Comparison of ENCODE assay signal across 9 cellular contexts in genomic region chr5:62720036-62720441, GRCh38.
DNase-seq lines count a peak whose midpoint lies in the region; ATAC-seq and TF ChIP-seq lines count a peak whose summit lies in the region.
"Had no signal": no experiment of that assay in that cellular context is flagged by ENCODE, and none has a peak within 500 bp of the region (broad histone marks: within the 10 kb centered on the region; RNA-seq: fewer than 3 reads in every experiment).

No MANE protein-coding gene starts in this region.

- intact Hi-C loops in colonic mucosa (cut with DNase I) = no loop called here

- peak; percentile 76 for ATAC-seq in HG02571 (IDR thresholded peaks at IDR 0.05; ENCODE audit: unreplicated experiment)

- peaks cover 3% of the 10 kb centered on the region for H3K27me3 Mint-ChIP-seq in nephron (ENCODE audit: low read depth)

- H3K9me3 ChIP-seq in BLaER1 treated with 17β-estradiol and CSF1 and Interleukin-3, amounts not matched to agents 10 nM and 100 nM (replicated peaks in 1 of 11) = no peaks in the 10 kb centered on the region
- H3K9me3 ChIP-seq in colonic mucosa = no peaks in the 10 kb centered on the region

- DNase-seq in GM13977 (ENCODE audit: low spot score) (peak; percentile 52), LNCaP clone FGC (ENCODE audit: low read depth) (no peak), astrocyte of the hippocampus (ENCODE audit: low read depth, low spot score) (peak; percentile 15), DMS114 treated with DMSO at 0.1 percent for 48 hours (lab: John Stamatoyannopoulos, UW; ENCODE audit: unreplicated experiment) (no peak), colonic mucosa (no peak)

- H4K20me1 ChIP-seq in BLaER1 treated with 17β-estradiol and CSF1 and Interleukin-3, amounts not matched to agents 10 nM and 100 nM = no peaks in the 10 kb centered on the region

- no peaks in the 10 kb centered on the region for H3K27me3 ChIP-seq in BLaER1 treated with 17β-estradiol and CSF1 and Interleukin-3, amounts not matched to agents 10 nM and 100 nM
- H3K27me3 ChIP-seq in colonic mucosa = no peaks in the 10 kb centered on the region

- peak; percentile 49 for TF ChIP-seq CTCF in GM13977 (IDR thresholded peaks at IDR 0.05; ENCODE audit: extremely low read depth, insufficient read depth, missing control alignments)
- TF ChIP-seq CTCF in LNCaP clone FGC (IDR thresholded peaks at IDR 0.05; ENCODE audit: control insufficient read depth, extremely low read depth, insufficient read depth) = peak; percentile 54
- TF ChIP-seq CTCF in nephron (IDR thresholded peaks at IDR 0.05; ENCODE audit: unreplicated experiment in 3 of 3) = peak; percentile 36 to 42 (median 39)
- no peak for TF ChIP-seq CTCF in colonic mucosa (IDR thresholded peaks at IDR 0.05)

- H3K9me3 Mint-ChIP-seq in nephron = no peaks in the 10 kb centered on the region

- peak overlapping the region in 10 of 11 experiments; percentile 7 to 52 (median 48); a peak in 16 of 22 replicates for H3K4me2 ChIP-seq in BLaER1 treated with 17β-estradiol and CSF1 and Interleukin-3, amounts not matched to agents 10 nM and 100 nM

- in situ Hi-C loops in GM13977 (cut with MboI; ENCODE audit: low pct_unique_long_range_greater_than_20kb, low sequenced_read_pairs, unreplicated experiment) = no loop called here

- peaks cover 45% of the 10 kb centered on the region for H3K4me1 Mint-ChIP-seq in nephron
- H3K4me1 Mint-ChIP-seq: immature natural killer cell had no signal

- H3K4me3 ChIP-seq in BLaER1 treated with 17β-estradiol and CSF1 and Interleukin-3, amounts not matched to agents 10 nM and 100 nM = no peak overlapping the region
- H3K4me3 ChIP-seq in LNCaP clone FGC (ENCODE audit: low read depth, low read length) (no peak overlapping the region), colonic mucosa (no peak overlapping the region)

- peaks cover 0 to 40% (median 30%) of the 10 kb centered on the region in 10 experiments; a peak in 14 of 20 replicates for H3K4me1 ChIP-seq in BLaER1 treated with 17β-estradiol and CSF1 and Interleukin-3, amounts not matched to agents 10 nM and 100 nM
- H3K4me1 ChIP-seq in colonic mucosa = no peaks in the 10 kb centered on the region

- H3K27ac Mint-ChIP-seq in nephron = peak overlapping the region; percentile 79 to 88 (median 82)
- H3K27ac Mint-ChIP-seq: immature natural killer cell had no signal

- H3K9ac ChIP-seq in BLaER1 treated with 17β-estradiol and CSF1 and Interleukin-3, amounts not matched to agents 10 nM and 100 nM = no peak overlapping the region
- H3K9ac ChIP-seq in colonic mucosa (ENCODE audit: low read depth in 2 of 2, low read length in 2 of 2) = no peak overlapping the region

- no peaks in the 10 kb centered on the region for H3K36me3 ChIP-seq in BLaER1 treated with 17β-estradiol and CSF1 and Interleukin-3, amounts not matched to agents 10 nM and 100 nM
- H3K36me3 ChIP-seq in colonic mucosa = no peaks in the 10 kb centered on the region

- H3K36me3 Mint-ChIP-seq in nephron (ENCODE audit: low read depth) = no peaks in the 10 kb centered on the region

- no peak overlapping the region for H3K4me3 Mint-ChIP-seq in nephron
- H3K4me3 Mint-ChIP-seq: immature natural killer cell had no signal

- H3K27ac ChIP-seq in BLaER1 treated with 17β-estradiol and CSF1 and Interleukin-3, amounts not matched to agents 10 nM and 100 nM = no peak overlapping the region
- no peak overlapping the region for H3K27ac ChIP-seq in colonic mucosa

Comparison
In these comparisons a context has a peak if more than half of its experiments do, and no peak if none do; other contexts are left out.
1. DNase-seq: peak in GM13977 (single experiment) and astrocyte of the hippocampus (single experiment); none in LNCaP clone FGC (single experiment), DMS114 treated with DMSO at 0.1 percent for 48 hours (single experiment) and colonic mucosa (single experiment).